Comparison of ENCODE assay signal across 16 cellular contexts in the genomic region with DNA sequence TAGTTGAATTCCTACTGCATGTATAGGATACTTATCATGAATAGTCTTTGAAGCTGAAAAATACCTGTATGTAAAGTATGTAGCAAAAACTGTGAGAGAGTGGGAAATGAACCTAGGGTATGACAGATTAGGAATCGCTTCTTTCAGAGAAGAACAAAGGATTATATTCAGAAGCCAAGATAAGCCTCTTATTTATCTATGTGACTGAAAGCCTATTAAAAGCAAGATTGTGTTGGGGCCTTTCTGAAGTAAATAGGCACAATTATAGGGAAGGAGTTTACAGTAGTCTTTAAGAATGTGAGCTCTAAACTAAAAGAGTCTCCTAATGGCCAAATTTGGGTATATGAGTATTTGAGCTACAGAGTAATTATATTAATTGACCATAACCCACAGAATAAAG.
DNase-seq lines count a peak whose midpoint lies in the region; ATAC-seq and TF ChIP-seq lines count a peak whose summit lies in the region.
"Had no signal": no experiment of that assay in that cellular context is flagged by ENCODE, and none has a peak within 500 bp of the region (broad histone marks: within the 10 kb centered on the region; RNA-seq: fewer than 3 reads in every experiment).

No MANE protein-coding gene starts in this region.

- H3K27me3 ChIP-seq in mesendoderm (ENCODE audit: insufficient read depth, low read length, poor library complexity), result no peaks in the 10 kb centered on the region
- no peaks in the 10 kb centered on the region for H3K27me3 ChIP-seq in uterus
- H3K27me3 ChIP-seq in naive thymus-derived CD4-positive, alpha-beta T cell (ENCODE audit: control insufficient read depth in 2 of 2, insufficient read depth in 2 of 2, low read length in 2 of 2), result no peaks in the 10 kb centered on the region
- H3K27me3 ChIP-seq: BE2C had no signal

- TF ChIP-seq CTCF in uterus (IDR thresholded peaks at IDR 0.05), result no peak

- no peak overlapping the region for H2BK15ac ChIP-seq in mesendoderm (replicated peaks; ENCODE audit: low read depth)

- no peak overlapping the region for H4K8ac ChIP-seq in mesendoderm (ENCODE audit: low read depth, low read length)

- no peak overlapping the region for H2AK5ac ChIP-seq in mesendoderm (ENCODE audit: low read length)

- POLR2A ChIA-PET in naive thymus-derived CD4-positive, alpha-beta T cell (lab: Charles Lee), result no interaction called here

- H3K9me3 Mint-ChIP-seq in naive thymus-derived CD4-positive, alpha-beta T cell, result no peaks in the 10 kb centered on the region
- H3K9me3 Mint-ChIP-seq: GM23338 had no signal

- H3K27me3 Mint-ChIP-seq in naive thymus-derived CD4-positive, alpha-beta T cell, result peaks cover 0 to 8% (median 4%) of the 10 kb centered on the region in 5 donors
- H3K27me3 Mint-ChIP-seq: CD8-positive, alpha-beta memory T cell had no signal

- H3K27ac Mint-ChIP-seq in naive thymus-derived CD4-positive, alpha-beta T cell, result no peak overlapping the region
- H3K27ac Mint-ChIP-seq: CD4-positive, CD25-positive, alpha-beta regulatory T cell; CD8-positive, alpha-beta memory T cell; GM23338 had no signal

- no peak overlapping the region for H3K4ac ChIP-seq in mesendoderm (ENCODE audit: low read depth, low read length)

- no peaks in the 10 kb centered on the region for H3K9me3 ChIP-seq in uterus
- no peaks in the 10 kb centered on the region for H3K9me3 ChIP-seq in naive thymus-derived CD4-positive, alpha-beta T cell (ENCODE audit: control insufficient read depth in 2 of 3, low read length in 3 of 3)
- H3K9me3 ChIP-seq: BE2C, Caco-2 had no signal

- no peak overlapping the region for H3K9ac ChIP-seq in mesendoderm (ENCODE audit: low read length)

- H3K4me3 ChIP-seq in mesendoderm (ENCODE audit: low read length), result no peak overlapping the region
- H3K4me3 ChIP-seq in uterus, result no peak overlapping the region
- H3K4me3 ChIP-seq in naive thymus-derived CD4-positive, alpha-beta T cell (ENCODE audit: low read length), result no peak overlapping the region
- H3K4me3 ChIP-seq: GM23338 had no signal

- H2BK120ac ChIP-seq in mesendoderm (ENCODE audit: low read depth, low read length), result no peak overlapping the region

- in situ Hi-C loops in SK-MEL-5 (cut with HindIII; ENCODE audit: low pct_unique_long_range_greater_than_20kb, low sequenced_read_pairs), result no loop called here

- H4K5ac ChIP-seq in mesendoderm (ENCODE audit: low read length), result no peak overlapping the region

- no peak overlapping the region for H3K23ac ChIP-seq in mesendoderm (ENCODE audit: low read length)

- no peaks in the 10 kb centered on the region for H3K4me1 ChIP-seq in mesendoderm (ENCODE audit: control insufficient read depth, low read depth, low read length)
- H3K4me1 ChIP-seq in uterus, result no peaks in the 10 kb centered on the region
- H3K4me1 ChIP-seq in naive thymus-derived CD4-positive, alpha-beta T cell (ENCODE audit: control insufficient read depth in 2 of 2, insufficient read depth in 2 of 2, low read length in 2 of 2), result no peaks in the 10 kb centered on the region
- H3K4me1 ChIP-seq: BE2C, Caco-2 had no signal

- no CpG with 5 or more reads among the region's 1 CpG for WGBS in mesendoderm (ENCODE audit: extremely low coverage, insufficient coverage, low lambda C conversion rate)

- no peak for ATAC-seq in naive thymus-derived CD4-positive, alpha-beta T cell
- ATAC-seq: GM23338 had no signal

- no peaks in the 10 kb centered on the region for H3K36me3 Mint-ChIP-seq in naive thymus-derived CD4-positive, alpha-beta T cell
- H3K36me3 Mint-ChIP-seq: CD4-positive, CD25-positive, alpha-beta regulatory T cell; CD8-positive, alpha-beta memory T cell had no signal

- no peak overlapping the region for H3K4me3 Mint-ChIP-seq in naive thymus-derived CD4-positive, alpha-beta T cell
- H3K4me3 Mint-ChIP-seq: CD4-positive, CD25-positive, alpha-beta regulatory T cell; CD8-positive, alpha-beta memory T cell; GM23338 had no signal

- H3K18ac ChIP-seq in mesendoderm (ENCODE audit: low read length), result no peak overlapping the region

- intact Hi-C loops in uterus (cut with DNase I; ENCODE audit: low total_unique reads), result no loop called here
- intact Hi-C loops in naive thymus-derived CD4-positive, alpha-beta T cell (cut with micrococcal nuclease), result no loop called here

- H3K56ac ChIP-seq in mesendoderm (ENCODE audit: low read length), result no peak overlapping the region

- no peak for TF ChIP-seq POLR2A in uterus (IDR thresholded peaks at IDR 0.05)

- H3K4me1 Mint-ChIP-seq in naive thymus-derived CD4-positive, alpha-beta T cell, result no peaks in the 10 kb centered on the region
- H3K4me1 Mint-ChIP-seq: CD8-positive, alpha-beta memory T cell; GM23338 had no signal

- H2BK5ac ChIP-seq in mesendoderm (ENCODE audit: low read length), result no peak overlapping the region

- CTCF ChIA-PET in naive thymus-derived CD4-positive, alpha-beta T cell (lab: Charles Lee), result no interaction called here

- H3K27ac ChIP-seq in mesendoderm (ENCODE audit: low read depth, low read length), result no peak overlapping the region
- no peak overlapping the region for H3K27ac ChIP-seq in uterus
- H3K27ac ChIP-seq in naive thymus-derived CD4-positive, alpha-beta T cell (ENCODE audit: low read depth, low read length), result no peak overlapping the region
- H3K27ac ChIP-seq: HL-60 had no signal

- H3K4me2 ChIP-seq in mesendoderm (ENCODE audit: low read length), result no peak overlapping the region
- H3K4me2 ChIP-seq: GM23338 had no signal

- no peaks in the 10 kb centered on the region for H3K36me3 ChIP-seq in mesendoderm (ENCODE audit: control insufficient read depth, insufficient read depth, low read length)
- H3K36me3 ChIP-seq in uterus, result no peaks in the 10 kb centered on the region
- no peaks in the 10 kb centered on the region for H3K36me3 ChIP-seq in naive thymus-derived CD4-positive, alpha-beta T cell (ENCODE audit: control insufficient read depth in 2 of 3, insufficient read depth in 3 of 3, low read length in 3 of 3)
- H3K36me3 ChIP-seq: BE2C had no signal

- H3K79me2 ChIP-seq in mesendoderm (ENCODE audit: control insufficient read depth, insufficient read depth, low read length), result no peaks in the 10 kb centered on the region

- H3K79me1 ChIP-seq in mesendoderm (ENCODE audit: low read length), result no peaks in the 10 kb centered on the region

- peak; percentile 50 for DNase-seq in D341Med (ENCODE audit: low spot score)
- DNase-seq in SK-MEL-5 (ENCODE audit: low read depth, low spot score), result peak; percentile 33
- peak; percentile 59 for DNase-seq in mesendoderm
- DNase-seq in uterus, result no peak
- no peak for DNase-seq in naive thymus-derived CD4-positive, alpha-beta T cell
- DNase-seq in RPMI8226, result no peak
- DNase-seq in dermis blood vessel endothelial cell, result no peak
- DNase-seq: ACHN; BE2C; C1 segment of cervical spinal cord; Caco-2; CD4-positive, CD25-positive, alpha-beta regulatory T cell; CD8-positive, alpha-beta memory T cell; HCEC 1CT had no signal

Comparison
In these comparisons a context has a peak if more than half of its experiments do, and no peak if none do; other contexts are left out.
1. DNase-seq: peak in D341Med (single experiment), SK-MEL-5 (single experiment) and mesendoderm (single experiment); none in uterus (0 of 2), naive thymus-derived CD4-positive, alpha-beta T cell (0 of 9), RPMI8226 (single experiment) and dermis blood vessel endothelial cell (single experiment).